ENCODE assay signal across 11 cellular contexts in the genomic region with DNA sequence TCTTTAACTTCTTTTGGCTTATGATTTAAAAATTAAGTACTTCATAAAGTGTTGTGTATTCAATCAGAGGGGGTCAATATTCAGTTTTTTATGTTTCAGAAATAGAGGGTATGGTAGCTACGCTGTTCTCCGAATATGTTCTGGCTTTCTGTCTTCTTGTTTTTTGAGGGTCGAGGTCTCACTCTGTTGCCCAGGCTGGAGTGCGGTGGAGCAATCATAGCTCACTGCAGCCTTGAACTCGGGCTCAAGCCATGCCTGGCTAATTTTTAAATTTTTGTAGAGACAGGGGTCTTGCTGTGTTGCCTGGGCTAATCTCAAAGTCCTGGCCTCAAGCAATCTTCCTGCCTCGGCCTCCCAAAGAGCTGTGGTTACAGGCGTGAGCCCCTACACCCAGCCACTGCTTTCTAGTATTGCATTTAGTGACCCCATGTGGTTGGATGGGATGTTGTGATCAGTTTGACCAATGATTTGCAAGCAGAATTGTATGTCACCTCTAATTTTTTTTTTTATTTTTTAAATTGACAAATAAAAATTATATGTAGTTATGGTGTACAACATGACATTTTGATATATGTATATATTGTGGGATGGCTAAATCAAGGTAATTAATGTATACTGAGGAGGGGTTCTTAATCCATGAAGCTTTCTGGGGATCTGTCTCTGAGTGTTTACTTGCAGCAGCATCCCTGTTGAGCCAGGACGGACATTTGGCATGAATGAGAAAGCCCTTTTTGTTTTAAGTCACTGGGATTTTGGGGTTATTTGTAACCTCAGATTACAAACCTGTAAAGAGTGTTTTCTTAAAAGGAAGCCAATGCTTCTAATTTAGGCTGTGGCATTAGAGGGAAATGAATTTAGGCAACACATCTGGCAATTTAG. TPM values are rescaled to one million over a fixed set of nuclear protein-coding genes. Genes with fewer than 3 reads are reported as not detected.
DNase-seq lines count a peak whose midpoint lies in the region; ATAC-seq, FAIRE-seq and TF ChIP-seq lines count a peak whose summit lies in the region.
"Had no signal": no experiment of that assay in that cellular context is flagged by ENCODE, and none has a peak within 500 bp of the region (broad histone marks: within the 10 kb centered on the region; RNA-seq: fewer than 3 reads in every experiment).

No MANE protein-coding gene starts in this region.

- DNase-seq in NCI-H345 (lab: John Stamatoyannopoulos, UW) (peak; percentile 2), NCI-H345 treated with DMSO at 0.1 percent for 48 hours (lab: John Stamatoyannopoulos, UW; ENCODE audit: unreplicated experiment) (no peak), astrocyte of the cerebellum (ENCODE audit: low read depth) (no peak), mesendoderm (peak; percentile 66), RCC 7860 (ENCODE audit: low spot score) (no peak), uterus (no peak)
- DNase-seq in stimulated activated naive CD4-positive, alpha-beta T cell treated with Interleukin-2 at 50 U/mL for 16 hours (lab: John Stamatoyannopoulos, UW), result no peak
- DNase-seq: occipital lobe had no signal

- H3K4me1 ChIP-seq in mesendoderm (ENCODE audit: control insufficient read depth, low read depth, low read length), result no peaks in the 10 kb centered on the region
- no peaks in the 10 kb centered on the region for H3K4me1 ChIP-seq in uterus

- in situ Hi-C loops in astrocyte of the cerebellum (cut with HindIII; ENCODE audit: low sequenced_read_pairs), result no loop called here

- no peaks in the 10 kb centered on the region for H3K79me2 ChIP-seq in mesendoderm (ENCODE audit: control insufficient read depth, insufficient read depth, low read length)

- H3K4me2 ChIP-seq in mesendoderm (ENCODE audit: low read length), result no peak overlapping the region

- peak; percentile 56 for ATAC-seq in HG03103 (IDR thresholded peaks at IDR 0.05; ENCODE audit: low read depth, unreplicated experiment)

- H3K18ac ChIP-seq in mesendoderm (ENCODE audit: low read length), result no peak overlapping the region

- H3K9ac ChIP-seq in mesendoderm (ENCODE audit: low read length), result no peak overlapping the region

- no peak overlapping the region for H2BK5ac ChIP-seq in mesendoderm (ENCODE audit: low read length)

- H3K9me3 ChIP-seq in uterus, result no peaks in the 10 kb centered on the region

- peak; percentile 17 for TF ChIP-seq CTCF in astrocyte of the cerebellum (IDR thresholded peaks at IDR 0.05; ENCODE audit: low read depth, low read length, missing control alignments)
- no peak for TF ChIP-seq CTCF in uterus (IDR thresholded peaks at IDR 0.05)

- no peak overlapping the region for H3K4ac ChIP-seq in mesendoderm (ENCODE audit: low read depth, low read length)

- H3K4me3 ChIP-seq in astrocyte of the cerebellum (ENCODE audit: low read depth, low read length) (no peak overlapping the region), mesendoderm (ENCODE audit: low read length) (no peak overlapping the region), uterus (no peak overlapping the region)

- H3K56ac ChIP-seq in mesendoderm (ENCODE audit: low read length), result no peak overlapping the region

- H4K8ac ChIP-seq in mesendoderm (ENCODE audit: low read depth, low read length), result no peak overlapping the region

- H3K27me3 ChIP-seq in mesendoderm (ENCODE audit: insufficient read depth, low read length, poor library complexity) (no peaks in the 10 kb centered on the region), uterus (no peaks in the 10 kb centered on the region)

- H3K23ac ChIP-seq in mesendoderm (ENCODE audit: low read length), result no peak overlapping the region

- FAIRE-seq in RCC 7860 (lab: Jason Lieb, UNC), result no peak
- FAIRE-seq: colon had no signal

- no peaks in the 10 kb centered on the region for H3K36me3 ChIP-seq in mesendoderm (ENCODE audit: control insufficient read depth, insufficient read depth, low read length)
- H3K36me3 ChIP-seq in uterus, result no peaks in the 10 kb centered on the region

- no peak overlapping the region for H4K5ac ChIP-seq in mesendoderm (ENCODE audit: low read length)

- no peak for TF ChIP-seq POLR2A in uterus (IDR thresholded peaks at IDR 0.05)

- intact Hi-C loops in uterus (cut with DNase I; ENCODE audit: low total_unique reads), result no loop called here

- no peak overlapping the region for H2BK15ac ChIP-seq in mesendoderm (replicated peaks; ENCODE audit: low read depth)

- no peak overlapping the region for H3K27ac ChIP-seq in mesendoderm (ENCODE audit: low read depth, low read length)
- H3K27ac ChIP-seq in uterus, result no peak overlapping the region
- H3K27ac ChIP-seq: HL-60 had no signal

- no CpG with 5 or more reads among the region's 8 CpGs for WGBS in mesendoderm (ENCODE audit: extremely low coverage, insufficient coverage, low lambda C conversion rate)

- no peak overlapping the region for H2AK5ac ChIP-seq in mesendoderm (ENCODE audit: low read length)

- H2BK120ac ChIP-seq in mesendoderm (ENCODE audit: low read depth, low read length), result no peak overlapping the region

- H3K79me1 ChIP-seq in mesendoderm (ENCODE audit: low read length), result no peaks in the 10 kb centered on the region

RNA-seq across cellular contexts. Expression of a gene that starts 38.5 kb away (rescaled TPM):
- polyA plus RNA-seq in mesendoderm (2013, experiment 1 of 2), result 262 TPM
- polyA plus RNA-seq in mesendoderm (2013, experiment 2 of 2), result 269 TPM
- 100 to 1,000 TPM; 126 to 171 (median 144) TPM for total RNA-seq in uterus

Comparison
In these comparisons a context has a peak if more than half of its experiments do, and no peak if none do; other contexts are left out.
1. DNase-seq: peak in NCI-H345 (single experiment) and mesendoderm (single experiment); none in NCI-H345 treated with DMSO at 0.1 percent for 48 hours (single experiment), astrocyte of the cerebellum (single experiment), stimulated activated naive CD4-positive, alpha-beta T cell treated with Interleukin-2 at 50 U/mL for 16 hours (single experiment), RCC 7860 (single experiment) and uterus (0 of 2).